Comparison of ENCODE assay signal across 3 cellular contexts in genomic region chr1:27776276-27776675, GRCh38.
A peak's percentile ranks its signal among the peaks of the same experiment; 100 is the strongest.
TF ChIP-seq lines count a peak whose summit lies in the region.

No MANE protein-coding gene starts in this region.

TF ChIP-seq in HEK293, 187 proteins besides CTCF, POLR2A, EP300 and RAD21:
- TF ChIP-seq ZNF121 (tag by site-specific recombination; IDR thresholded peaks at IDR 0.05): 0 out of 2 replicates have a peak, but pooled peaks have one; percentile 50

TF ChIP-seq in K562, 482 proteins besides CTCF, POLR2A, EP300 and RAD21:
- peak; percentile 62 for TF ChIP-seq ZNF121 (CRISPR knock-in tag; conservative IDR thresholded peaks at IDR 0.05)

TF ChIP-seq in HepG2, 621 proteins besides CTCF, POLR2A, EP300 and RAD21:
- peak; percentile 57; the same call in 1 of the 2 replicates for TF ChIP-seq ZNF121 (CRISPR knock-in tag; IDR thresholded peaks at IDR 0.05)
